8 cellular contexts compared by ENCODE assay signal in the genomic region with DNA sequence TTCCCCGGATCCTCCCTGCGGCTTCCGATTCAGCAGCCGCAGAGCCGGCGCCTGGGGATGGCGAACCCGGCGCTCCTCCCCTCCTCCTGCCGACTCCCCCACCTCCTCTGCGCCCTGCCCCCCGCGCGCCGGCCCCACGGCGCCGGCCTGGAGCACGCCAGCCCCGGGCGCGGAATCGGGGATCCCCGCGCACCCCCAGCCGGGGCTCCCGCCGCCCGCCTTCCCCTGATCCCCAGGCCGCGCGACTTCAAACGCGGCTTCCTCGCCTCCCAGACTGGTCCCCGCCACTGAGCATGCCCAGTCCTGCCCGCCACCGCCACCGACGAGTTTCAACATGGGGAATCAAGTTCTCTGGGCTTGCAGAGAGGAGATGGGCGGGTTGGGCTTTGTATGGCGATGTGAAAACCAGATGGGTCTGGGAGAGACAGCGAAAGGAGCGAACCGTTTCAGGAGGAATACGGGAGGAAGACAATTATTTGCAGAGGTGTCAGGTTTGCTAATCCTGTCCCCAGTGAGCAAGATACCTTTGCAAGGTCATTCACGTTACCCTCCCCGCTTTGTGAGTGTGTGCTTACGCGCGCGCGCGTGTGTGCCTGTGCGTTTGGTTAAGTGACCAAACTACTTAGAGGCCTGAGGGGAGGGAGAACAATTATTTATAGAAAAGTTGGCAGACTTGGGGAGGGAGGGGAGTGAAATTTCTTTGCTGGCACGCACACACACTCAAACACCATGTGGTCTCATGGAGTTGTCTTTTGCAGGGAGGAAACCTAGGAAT. TPM values are rescaled to one million over a fixed set of nuclear protein-coding genes. Genes with fewer than 3 reads are reported as not detected.
DNase-seq lines count a peak whose midpoint lies in the region; ATAC-seq and TF ChIP-seq lines count a peak whose summit lies in the region.

A gene (minus strand): TSS at position 276 of the 775 bp plus-strand sequence. CDS start 351 bp downstream, outside the sequence.

- intact Hi-C loops in activated B cell treated with CpG ODN at 0.5 μM for 24 hours (cut with micrococcal nuclease), result loop anchor here (1.0 to 10.0 kb wide), 7 partner anchors 28 to 1770 kb away; a partner anchor contains a TSS

- CTCF ChIA-PET in AG04449 (lab: Yijun Ruan, JAX) (no interaction called here), activated B cell treated with CpG ODN at 0.5 μM for 24 hours (lab: Charles Lee) (interaction anchor here (0.7 kb wide), 1 partner anchor 56 kb away, joined by 3 read pairs; a partner anchor contains a TSS)

- H3K27ac ChIP-seq in caudate nucleus (ENCODE audit: low read depth, low read length), result peak within 1 kb of the TSS; percentile 68

- ATAC-seq in GM18858 (IDR thresholded peaks at IDR 0.05; ENCODE audit: unreplicated experiment) (peak; percentile 24), HG03045 (IDR thresholded peaks at IDR 0.05; ENCODE audit: unreplicated experiment) (peak; percentile 50), activated B cell treated with CpG ODN at 0.5 μM for 24 hours (ENCODE audit: low read depth) (peak; percentile 46)

- peak within 1 kb of the TSS; percentile 73 for H3K4me3 ChIP-seq in AG04449 (ENCODE audit: low read depth, low read length)

- H3K4me3 Mint-ChIP-seq in activated B cell treated with CpG ODN at 0.5 μM for 24 hours, result no peak within 1 kb of the TSS

- no peak for TF ChIP-seq CTCF in AG04449 (IDR thresholded peaks at IDR 0.05; ENCODE audit: insufficient read depth, low read length, missing control alignments)
- no peak for TF ChIP-seq CTCF in activated B cell treated with CpG ODN at 0.5 μM for 24 hours (IDR thresholded peaks at IDR 0.05)

- POLR2A ChIA-PET in AG04449 (lab: Yijun Ruan, JAX) (interaction anchor here (1.6 kb wide), 1 partner anchor 14 kb away, joined by 11 read pairs; no protein-coding TSS in a partner anchor), activated B cell treated with CpG ODN at 0.5 μM for 24 hours (lab: Charles Lee) (no interaction called here)

- H3K4me1 Mint-ChIP-seq in activated B cell treated with CpG ODN at 0.5 μM for 24 hours, result peaks cover 13% of the 10 kb centered on the region

- H3K9me3 Mint-ChIP-seq in activated B cell treated with CpG ODN at 0.5 μM for 24 hours, result no peaks in the 10 kb centered on the region

- peaks cover 3% of the 10 kb centered on the region for H3K36me3 Mint-ChIP-seq in activated B cell treated with CpG ODN at 0.5 μM for 24 hours (ENCODE audit: low read depth)

- H3K27ac Mint-ChIP-seq in activated B cell treated with CpG ODN at 0.5 μM for 24 hours, result peak within 1 kb of the TSS; percentile 77

- no peaks in the 10 kb centered on the region for H3K27me3 Mint-ChIP-seq in activated B cell treated with CpG ODN at 0.5 μM for 24 hours

- no peak for DNase-seq in AG04449 (ENCODE audit: low read depth, low spot score)
- peak; percentile 56 for DNase-seq in NCI-H2107 treated with DMSO at 0.1 percent for 48 hours (lab: John Stamatoyannopoulos, UW; ENCODE audit: unreplicated experiment)
- peak; percentile 69 for DNase-seq in activated B cell treated with CpG ODN at 0.5 μM for 24 hours
- DNase-seq in caudate nucleus (lab: John Stamatoyannopoulos, UW), result peak in 57 of 61 donors; percentile 8 to 83 (median 63)
- DNase-seq in islet precursor cell, result peak; percentile 95
- peak; percentile 67 for DNase-seq in stimulated activated CD4-positive, alpha-beta T cell treated with anti-CD3 and anti-CD28 coated beads, Interleukin-12 subunit alpha, Interleukin-12 subunit beta, amount 100 ng/mL, for 4 hours

RNA-seq across cellular contexts. Expression of the gene that starts here (rescaled TPM):
- total RNA-seq in activated B cell treated with CpG ODN at 0.5 μM for 24 hours, result 1.8 and 1.9 TPM in 2 replicates
